Comparison of ENCODE assay signal across 20 cellular contexts in genomic region chr14:68894123-68894522, GRCh38.
DNase-seq lines count a peak whose midpoint lies in the region; ATAC-seq and TF ChIP-seq lines count a peak whose summit lies in the region.
"Had no signal": no experiment of that assay in that cellular context is flagged by ENCODE, and none has a peak within 500 bp of the region (broad histone marks: within the 10 kb centered on the region; RNA-seq: fewer than 3 reads in every experiment).

No MANE protein-coding gene starts in this region.

- no peaks in the 10 kb centered on the region for H4K20me1 ChIP-seq in OCI-LY7 (ENCODE audit: insufficient read depth, low read length)

- no peak overlapping the region for H3K4me3 Mint-ChIP-seq in chondrocyte (ENCODE audit: unreplicated experiment)
- H3K4me3 Mint-ChIP-seq: naive thymus-derived CD4-positive, alpha-beta T cell; type B pancreatic cell had no signal

- H3K4me1 ChIP-seq in ACC112 (ENCODE audit: control insufficient read depth, insufficient read depth, low read length, unreplicated experiment), result peaks cover 44% of the 10 kb centered on the region
- H3K4me1 ChIP-seq in heart right ventricle, result peaks cover 0 to 34% (median 13%) of the 10 kb centered on the region in 9 donors
- no peaks in the 10 kb centered on the region for H3K4me1 ChIP-seq in OCI-LY7 (ENCODE audit: insufficient read depth, low read length, poor library complexity, severe bottlenecking)
- H3K4me1 ChIP-seq: A549 had no signal

- peak overlapping the region; percentile 94 for H3K27ac Mint-ChIP-seq in chondrocyte (ENCODE audit: unreplicated experiment)
- H3K27ac Mint-ChIP-seq: type B pancreatic cell had no signal

- peaks cover 2% of the 10 kb centered on the region for H3K79me2 ChIP-seq in ACC112 (ENCODE audit: control insufficient read depth, insufficient read depth, low read length, unreplicated experiment)
- no peaks in the 10 kb centered on the region for H3K79me2 ChIP-seq in OCI-LY7 (ENCODE audit: insufficient read depth, low read depth, low read length)

- H3K36me3 ChIP-seq in ACC112 (ENCODE audit: insufficient read depth, low read length), result peaks cover 16% of the 10 kb centered on the region
- peaks cover 0 to 96% (median 52%) of the 10 kb centered on the region in 9 donors for H3K36me3 ChIP-seq in heart right ventricle
- no peaks in the 10 kb centered on the region for H3K36me3 ChIP-seq in OCI-LY7 (ENCODE audit: insufficient read depth, low read length)

- H3K4me1 Mint-ChIP-seq in chondrocyte (ENCODE audit: low read depth), result peaks cover 86% of the 10 kb centered on the region

- DNase-seq in chondrocyte (ENCODE audit: low spot score), result no peak
- DNase-seq in heart right ventricle, result peak; percentile 41 to 44
- peak; percentile 81 for DNase-seq in pulmonary artery endothelial cell (ENCODE audit: low read depth, low spot score)
- DNase-seq in activated gamma-delta T cell treated with Interleukin-2 at 50 U/mL for 16 hours, result no peak
- DNase-seq in OCI-LY7 (ENCODE audit: low spot score), result no peak
- DNase-seq in MV-4-11 (lab: John Stamatoyannopoulos, UW), result no peak
- DNase-seq: activated CD4-positive, CD25-positive, alpha-beta regulatory T cell treated with anti-CD3 and anti-CD28 coated beads, Interleukin-2, amount 50 U/mL, for 72 hours; CD4-positive, CD25-positive, alpha-beta regulatory T cell; DMS53; naive thymus-derived CD4-positive, alpha-beta T cell; NCI-H1105 treated with DMSO at 0.1 percent for 48 hours; PC-3; SK-N-SH; stimulated activated CD4-positive, alpha-beta T cell treated with anti-CD3 and anti-CD28 coated beads, Interleukin-12 subunit alpha, Interleukin-12 subunit beta, amount 100 ng/mL, for 4 hours; T1000 had no signal

- no peak overlapping the region for H3K4me2 ChIP-seq in OCI-LY7 (ENCODE audit: low read length)
- H3K4me2 ChIP-seq: A549, SK-N-SH had no signal

- H2AFZ ChIP-seq in ACC112 (ENCODE audit: low read length, unreplicated experiment) (no peak overlapping the region), OCI-LY7 (ENCODE audit: low read length) (no peak overlapping the region)

- TF ChIP-seq CTCF in chondrocyte (IDR thresholded peaks at IDR 0.05) (no peak), heart right ventricle (IDR thresholded peaks at IDR 0.05) (no peak), OCI-LY7 (conservative IDR thresholded peaks at IDR 0.05; ENCODE audit: low read length) (no peak)

- POLR2A ChIA-PET in OCI-LY7 (lab: Charles Lee), result interaction anchor here (0.5 to 0.7 kb wide), 2 partner anchors 204 to 1011 kb away, joined by 3 read pairs; no protein-coding TSS in a partner anchor

- intact Hi-C loops in heart right ventricle (cut with DNase I), result no loop called here
- intact Hi-C loops in OCI-LY7 (cut with micrococcal nuclease; ENCODE audit: unreplicated experiment), result no loop called here

- H3K9me3 ChIP-seq in heart right ventricle (no peaks in the 10 kb centered on the region), OCI-LY7 (ENCODE audit: low read length) (no peaks in the 10 kb centered on the region)
- H3K9me3 ChIP-seq: A549, SK-N-SH had no signal

- H3K9me2 ChIP-seq in OCI-LY7 (ENCODE audit: insufficient read depth, low read length), result no peaks in the 10 kb centered on the region
- H3K9me2 ChIP-seq: SK-N-SH had no signal

- no peaks in the 10 kb centered on the region for H3K9me3 Mint-ChIP-seq in chondrocyte (ENCODE audit: low read depth)
- H3K9me3 Mint-ChIP-seq: CD4-positive, CD25-positive, alpha-beta regulatory T cell; naive thymus-derived CD4-positive, alpha-beta T cell; type B pancreatic cell had no signal

- no peaks in the 10 kb centered on the region for H3K27me3 Mint-ChIP-seq in chondrocyte (ENCODE audit: low read depth)
- H3K27me3 Mint-ChIP-seq: CD4-positive, CD25-positive, alpha-beta regulatory T cell; naive thymus-derived CD4-positive, alpha-beta T cell; type B pancreatic cell had no signal

- no TSS peak for BruUV-seq in OCI-LY7 (replicated peaks; lab: Mats Ljungman, UMichigan)

- H3K27ac ChIP-seq in ACC112 (ENCODE audit: low read depth, low read length) (peak overlapping the region; percentile 73), heart right ventricle (peak overlapping the region in 3 of 10 donors; percentile 17 to 46 (median 20)), OCI-LY7 (ENCODE audit: low read depth, low read length, poor library complexity, severe bottlenecking) (no peak overlapping the region)
- H3K27ac ChIP-seq: A549 had no signal

- CTCF ChIA-PET in OCI-LY7 (lab: Charles Lee; ENCODE audit: unreplicated experiment), result no interaction called here

- ATAC-seq in heart right ventricle, result peak; percentile 60 to 75 (median 70)
- no peak for ATAC-seq in GM21723 (IDR thresholded peaks at IDR 0.05; ENCODE audit: unreplicated experiment)
- ATAC-seq: A549; naive thymus-derived CD4-positive, alpha-beta T cell; PC-3 had no signal

- H3K4me3 ChIP-seq in ACC112 (ENCODE audit: low read depth, low read length) (no peak overlapping the region), heart right ventricle (no peak overlapping the region), OCI-LY7 (ENCODE audit: low read depth, low read length, poor library complexity, severe bottlenecking) (no peak overlapping the region)
- H3K4me3 ChIP-seq: A549, lung had no signal

- H3K27me3 ChIP-seq in ACC112 (ENCODE audit: insufficient read depth, low read length), result no peaks in the 10 kb centered on the region
- no peaks in the 10 kb centered on the region for H3K27me3 ChIP-seq in heart right ventricle

- WGBS in heart right ventricle, 2 donors, result 53 to 64% methylated on average over 6 of the region's 6 CpGs

- H3K36me3 Mint-ChIP-seq in chondrocyte (ENCODE audit: low read depth), result peaks cover 68% of the 10 kb centered on the region

Comparison
In these comparisons a context has a peak if more than half of its experiments do, and no peak if none do; other contexts are left out.
1. DNase-seq: peak in heart right ventricle (2 of 2) and pulmonary artery endothelial cell (single experiment); none in chondrocyte (single experiment), activated gamma-delta T cell treated with Interleukin-2 at 50 U/mL for 16 hours (single experiment), OCI-LY7 (single experiment) and MV-4-11 (single experiment).